ENCODE assay signal across 12 cellular contexts in the genomic region with DNA sequence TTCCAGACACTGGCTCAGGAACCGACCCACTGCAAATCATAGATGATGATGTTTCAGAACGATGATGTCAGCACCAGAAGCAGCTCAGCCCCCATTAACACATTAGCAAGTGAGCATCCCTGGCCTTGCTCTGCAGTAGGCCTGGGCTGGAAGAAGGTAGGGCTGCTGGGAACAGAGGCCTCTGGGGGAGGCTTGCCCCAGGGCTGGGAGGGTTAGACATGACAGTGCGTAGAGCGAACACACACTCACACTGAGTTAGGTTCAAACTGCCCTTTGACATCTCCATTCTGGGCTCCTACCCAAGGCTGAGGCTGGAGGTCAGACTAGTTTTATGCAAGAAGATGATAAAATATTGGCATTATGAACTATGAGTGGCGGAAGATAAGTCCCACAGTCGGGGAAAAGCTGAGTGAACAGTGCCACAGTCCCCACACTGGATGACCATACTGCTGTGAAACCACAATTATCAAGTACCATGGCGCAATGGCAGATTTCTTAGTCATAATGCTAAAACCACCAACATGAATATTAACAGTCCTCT.
A peak's percentile ranks its signal among the peaks of the same experiment; 100 is the strongest.
DNase-seq lines count a peak whose midpoint lies in the region; ATAC-seq and TF ChIP-seq lines count a peak whose summit lies in the region.
"Had no signal": no experiment of that assay in that cellular context is flagged by ENCODE, and none has a peak within 500 bp of the region (broad histone marks: within the 10 kb centered on the region; RNA-seq: fewer than 3 reads in every experiment).

No MANE protein-coding gene starts in this region.

- TF ChIP-seq CTCF in heart right ventricle (IDR thresholded peaks at IDR 0.05) (no peak), cardiac fibroblast (IDR thresholded peaks at IDR 0.05; ENCODE audit: low read depth, low read length) (no peak), lung (IDR thresholded peaks at IDR 0.05; ENCODE audit: control extremely low read depth, extremely low read depth) (no peak)

- no peak overlapping the region for H3K27ac ChIP-seq in heart right ventricle
- no peak overlapping the region for H3K27ac ChIP-seq in lung (ENCODE audit: low read depth in 1 of 2, low read length in 1 of 2)
- no peak overlapping the region for H3K27ac ChIP-seq in aorta (ENCODE audit: low read depth in 1 of 2, low read length in 2 of 2)
- H3K27ac ChIP-seq: breast epithelium had no signal

- 63 to 69% methylated on average over 7 of the region's 7 CpGs for WGBS in heart right ventricle, 2 donors
- 70 to 79% methylated on average over 7 of the region's 7 CpGs for WGBS in lung, 2 donors
- 79 to 84% methylated on average over 7 of the region's 7 CpGs for WGBS in aorta, 2 donors

- intact Hi-C loops in left cardiac atrium (cut with DNase I), result no loop called here
- intact Hi-C loops in heart right ventricle (cut with DNase I), result no loop called here
- intact Hi-C loops in aorta (cut with DNase I), result no loop called here

- DNase-seq in left cardiac atrium, result peak; percentile 24
- DNase-seq in heart right ventricle, result no peak
- peak; percentile 63 to 64 for DNase-seq in cardiac fibroblast (ENCODE audit: low read depth in 2 of 2)
- DNase-seq in lung (ENCODE audit: low spot score), result no peak
- peak; percentile 23 to 69 for DNase-seq in aorta
- no peak for DNase-seq in KG1 (lab: John Stamatoyannopoulos, UW)
- DNase-seq in retina, result no peak
- DNase-seq: activated T-cell treated with anti-CD3 and anti-CD28 coated beads for 4 hours, NCI-H2227 treated with DMSO at 0.1 percent for 48 hours, RPMI8226 had no signal

- H3K27me3 ChIP-seq in heart right ventricle (peaks cover 0 to 16% (median 4%) of the 10 kb centered on the region in 7 donors), lung (ENCODE audit: control insufficient read depth, insufficient read depth) (no peaks in the 10 kb centered on the region), aorta (ENCODE audit: control insufficient read depth in 1 of 2, insufficient read depth in 2 of 2, low read length in 1 of 2) (no peaks in the 10 kb centered on the region)
- H3K27me3 ChIP-seq: breast epithelium had no signal

- H3K9me3 ChIP-seq in heart right ventricle, result no peaks in the 10 kb centered on the region
- H3K9me3 ChIP-seq in lung (ENCODE audit: control insufficient read depth in 2 of 2, insufficient read depth in 1 of 2, low read length in 1 of 2), result peaks cover 0 to 1% of the 10 kb centered on the region in 2 donors
- no peaks in the 10 kb centered on the region for H3K9me3 ChIP-seq in aorta (ENCODE audit: control insufficient read depth, low read length)
- H3K9me3 ChIP-seq: breast epithelium had no signal

- H3K36me3 ChIP-seq in heart right ventricle (no peaks in the 10 kb centered on the region), lung (ENCODE audit: control insufficient read depth in 2 of 2, insufficient read depth in 2 of 2, low read length in 2 of 2) (no peaks in the 10 kb centered on the region), aorta (ENCODE audit: control insufficient read depth in 1 of 2, insufficient read depth in 2 of 2, low read length in 1 of 2) (no peaks in the 10 kb centered on the region)
- H3K36me3 ChIP-seq: breast epithelium had no signal

- H3K4me3 ChIP-seq in heart right ventricle (no peak overlapping the region), cardiac fibroblast (replicated peaks in 1 of 2; ENCODE audit: low read depth in 2 of 2, low read length in 2 of 2) (no peak overlapping the region), lung (no peak overlapping the region), aorta (ENCODE audit: low read length in 2 of 2) (no peak overlapping the region)
- H3K4me3 ChIP-seq: breast epithelium had no signal

- ATAC-seq in left cardiac atrium (no peak), heart right ventricle (no peak), lung (ENCODE audit: insufficient read depth, low FRiP score) (peak; percentile 24), aorta (ENCODE audit: low FRiP score) (no peak), HG03039 (IDR thresholded peaks at IDR 0.05; ENCODE audit: unreplicated experiment) (no peak)

- peaks cover 0 to 7% (median 0%) of the 10 kb centered on the region in 9 donors for H3K4me1 ChIP-seq in heart right ventricle
- peaks cover 0 to 6% of the 10 kb centered on the region in 2 donors for H3K4me1 ChIP-seq in lung (ENCODE audit: control insufficient read depth in 2 of 2, insufficient read depth in 2 of 2, low read length in 2 of 2)
- no peaks in the 10 kb centered on the region for H3K4me1 ChIP-seq in aorta (ENCODE audit: control insufficient read depth in 1 of 2, insufficient read depth in 2 of 2, low read length in 2 of 2)
- H3K4me1 ChIP-seq: breast epithelium had no signal

Comparison
In these comparisons a context has a peak if more than half of its experiments do, and no peak if none do; other contexts are left out.
1. DNase-seq: peak in left cardiac atrium (single experiment), cardiac fibroblast (2 of 2) and aorta (2 of 2); none in heart right ventricle (0 of 2), lung (single experiment), KG1 (single experiment) and retina (single experiment).